In genomic region chr19:16882146-16882545, GRCh38 we compare ENCODE assay signal across 1 cellular context.
TF ChIP-seq lines count a peak whose summit lies in the region.

No MANE protein-coding gene starts in this region.

TF ChIP-seq in HEK293, 187 proteins besides CTCF, POLR2A, EP300 and RAD21 (continued from another document):
- TF ChIP-seq ZNF518A (tag by site-specific recombination; conservative IDR thresholded peaks at IDR 0.05; ENCODE audit: low read depth) (peak; percentile 46), ZBTB26 (tag by site-specific recombination; optimal IDR thresholded peaks at IDR 0.05) (no peak), BCL11A (tag by site-specific recombination; IDR thresholded peaks at IDR 0.05; ENCODE audit: low read depth) (no peak), ZNF624 (tag by site-specific recombination; IDR thresholded peaks at IDR 0.05) (no peak), ZNF280C (tag by site-specific recombination; IDR thresholded peaks at IDR 0.05) (no peak), TRIM28 (IDR thresholded peaks at IDR 0.05; ENCODE audit: borderline replicate concordance, low read length) (peak; percentile 86; the same call in 1 of the 2 replicates), ZNF280D (tag by site-specific recombination; IDR thresholded peaks at IDR 0.05) (peak; percentile 97), ZNF529 (tag by site-specific recombination; IDR thresholded peaks at IDR 0.05; ENCODE audit: insufficient replicate concordance) (peak; percentile 33), ZSCAN23 (tag by site-specific recombination; IDR thresholded peaks at IDR 0.05) (no peak), ZNF837 (tag by site-specific recombination; IDR thresholded peaks at IDR 0.05) (no peak), ZNF169 (tag by site-specific recombination; IDR thresholded peaks at IDR 0.05) (0 out of 2 replicates have a peak, but pooled peaks have one; percentile 74), ZNF184 (tag by site-specific recombination; IDR thresholded peaks at IDR 0.05) (peak; percentile 76; the same call in 1 of the 2 replicates), SETDB1 (IDR thresholded peaks at IDR 0.05; ENCODE audit: insufficient read length, low read length) (peak; percentile 100), ZNF768 (tag by site-specific recombination; IDR thresholded peaks at IDR 0.05) (no peak), ZNF639 (tag by site-specific recombination; IDR thresholded peaks at IDR 0.05) (peak; percentile 62; the same call in 1 of the 2 replicates), ZNF530 (tag by site-specific recombination; IDR thresholded peaks at IDR 0.05; ENCODE audit: low read depth) (no peak), ZFHX2 (tag by site-specific recombination; conservative IDR thresholded peaks at IDR 0.05) (no peak), KLF1 (tag by site-specific recombination; IDR thresholded peaks at IDR 0.05) (no peak), ZNF677 (tag by site-specific recombination; IDR thresholded peaks at IDR 0.05) (no peak), ZNF132 (tag by site-specific recombination; IDR thresholded peaks at IDR 0.05; ENCODE audit: borderline replicate concordance) (no peak), ZNF174 (tag by site-specific recombination; IDR thresholded peaks at IDR 0.05) (no peak), ZIC2 (tag by site-specific recombination; IDR thresholded peaks at IDR 0.05) (no peak), ZNF350 (tag by site-specific recombination; IDR thresholded peaks at IDR 0.05) (0 out of 2 replicates have a peak, but pooled peaks have one; percentile 49), TCF7L2 (IDR thresholded peaks at IDR 0.05; ENCODE audit: borderline replicate concordance, low read depth, low read length) (no peak), ZNF791 (tag by site-specific recombination; IDR thresholded peaks at IDR 0.05) (no peak), ZNF140 (tag by site-specific recombination; IDR thresholded peaks at IDR 0.05) (no peak), ZFP37 (tag by site-specific recombination; IDR thresholded peaks at IDR 0.05) (no peak), SP2 (tag by site-specific recombination; IDR thresholded peaks at IDR 0.05) (no peak)
